ENCODE assay signal across 17 cellular contexts in the genomic region with DNA sequence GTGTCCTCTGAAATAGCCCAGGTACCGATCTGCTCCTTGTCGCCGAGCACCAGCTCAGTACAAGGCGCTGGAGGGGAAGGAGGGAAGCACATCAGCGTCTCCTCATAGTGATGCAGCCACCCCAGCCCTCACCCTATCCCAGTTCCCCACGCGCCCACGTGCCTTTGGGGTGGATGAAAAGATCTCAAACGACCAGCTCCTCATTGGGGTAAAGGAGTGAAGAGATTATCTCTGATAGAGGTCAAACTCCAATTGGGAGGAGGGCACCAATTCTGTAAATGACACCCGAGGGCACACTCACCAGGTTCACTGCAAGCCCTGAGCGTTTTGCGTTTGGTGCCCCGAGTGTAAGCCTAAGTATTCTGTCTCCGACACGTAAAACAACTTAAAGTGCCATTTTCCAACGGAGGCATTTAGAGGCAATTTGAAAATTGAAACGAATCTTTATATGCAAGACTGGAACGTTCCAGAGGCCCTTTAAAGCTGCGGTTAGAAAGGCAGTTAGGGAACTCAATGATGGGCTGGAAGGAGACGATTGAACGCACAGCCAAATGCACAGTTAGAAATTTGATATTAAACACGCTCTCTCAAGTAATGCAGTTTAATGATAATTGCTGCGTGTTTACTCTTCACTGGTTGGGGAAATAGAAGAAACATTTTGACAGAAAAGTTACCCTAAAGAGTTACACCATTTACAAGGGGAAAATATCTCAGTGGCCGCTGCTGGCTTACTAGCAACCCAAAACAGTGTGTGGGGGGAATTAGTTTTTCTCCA. TPM values are rescaled to one million over a fixed set of nuclear protein-coding genes. Genes with fewer than 3 reads are reported as not detected.
DNase-seq lines count a peak whose midpoint lies in the region; ATAC-seq and TF ChIP-seq lines count a peak whose summit lies in the region.
"Had no signal": no experiment of that assay in that cellular context is flagged by ENCODE, and none has a peak within 500 bp of the region (broad histone marks: within the 10 kb centered on the region; RNA-seq: fewer than 3 reads in every experiment).

No MANE protein-coding gene starts in this region.

- POLR2A ChIA-PET in Caco-2 (lab: Charles Lee), result no interaction called here

- no peak for ATAC-seq in GM23338
- no peak for ATAC-seq in HG02798 (IDR thresholded peaks at IDR 0.05; ENCODE audit: poor library complexity, unreplicated experiment)
- ATAC-seq in aorta (ENCODE audit: low FRiP score), result no peak
- ATAC-seq: CD8-positive, alpha-beta T cell; foreskin keratinocyte had no signal

- peaks cover 7% of the 10 kb centered on the region for H3K4me1 Mint-ChIP-seq in Caco-2 (ENCODE audit: low read depth, unreplicated experiment)
- peaks cover 16% of the 10 kb centered on the region for H3K4me1 Mint-ChIP-seq in GM23338
- peaks cover 15% of the 10 kb centered on the region for H3K4me1 Mint-ChIP-seq in endodermal cell

- no peak overlapping the region for H4K91ac ChIP-seq in neuronal stem cell (ENCODE audit: low read depth, low read length, poor library complexity)

- H3K27ac ChIP-seq in GM23338 (ENCODE audit: low read depth) (no peak overlapping the region), endodermal cell (ENCODE audit: low read depth, low read length) (no peak overlapping the region), neuronal stem cell (replicated peaks; ENCODE audit: low read length) (no peak overlapping the region), aorta (ENCODE audit: low read depth in 1 of 2, low read length in 2 of 2) (no peak overlapping the region), right atrium auricular region (no peak overlapping the region)
- H3K27ac ChIP-seq: foreskin keratinocyte, SJCRH30, testis had no signal

- no peak overlapping the region for H2BK15ac ChIP-seq in neuronal stem cell (ENCODE audit: low read length)

- no peak overlapping the region for H2BK12ac ChIP-seq in neuronal stem cell (ENCODE audit: low read length)

- H3K9me3 Mint-ChIP-seq in Caco-2 (ENCODE audit: unreplicated experiment), result no peaks in the 10 kb centered on the region
- H3K9me3 Mint-ChIP-seq in GM23338, result 0 out of 3 replicates have a peak, but pooled peaks cover 3% of the 10 kb centered on the region
- no peaks in the 10 kb centered on the region for H3K9me3 Mint-ChIP-seq in endodermal cell
- H3K9me3 Mint-ChIP-seq: CD8-positive, alpha-beta T cell had no signal

- no peaks in the 10 kb centered on the region for H3K79me2 ChIP-seq in GM23338 (replicated peaks; ENCODE audit: insufficient read depth)

- peaks cover 38% of the 10 kb centered on the region for H4K20me1 ChIP-seq in GM23338 (replicated peaks; ENCODE audit: insufficient read depth)

- peak overlapping the region; percentile 50 for H3K4me3 ChIP-seq in Caco-2 (ENCODE audit: low read depth, low read length)
- H3K4me3 ChIP-seq in GM23338, result peak overlapping the region; percentile 40; the same call in 1 of the 2 replicates
- peak overlapping the region; percentile 54 for H3K4me3 ChIP-seq in endodermal cell (ENCODE audit: low read length)
- no peak overlapping the region for H3K4me3 ChIP-seq in neuronal stem cell (ENCODE audit: low read length in 2 of 2)
- no peak overlapping the region for H3K4me3 ChIP-seq in aorta (ENCODE audit: low read length in 2 of 2)
- no peak overlapping the region for H3K4me3 ChIP-seq in right atrium auricular region
- H3K4me3 ChIP-seq: MG63, mucosa of descending colon, SJCRH30, testis had no signal

- H3K27ac Mint-ChIP-seq in Caco-2 (ENCODE audit: unreplicated experiment), result no peak overlapping the region
- H3K27ac Mint-ChIP-seq in GM23338, result no peak overlapping the region
- no peak overlapping the region for H3K27ac Mint-ChIP-seq in endodermal cell
- H3K27ac Mint-ChIP-seq: CD8-positive, alpha-beta T cell; progenitor cell of endocrine pancreas had no signal

- H2BK5ac ChIP-seq in neuronal stem cell (ENCODE audit: low read length), result no peak overlapping the region

- no peaks in the 10 kb centered on the region for H3F3A ChIP-seq in GM23338 (replicated peaks; ENCODE audit: low read depth)

- H3K4ac ChIP-seq in neuronal stem cell (ENCODE audit: low read length), result no peak overlapping the region

- no peak for TF ChIP-seq CTCF in Caco-2 (IDR thresholded peaks at IDR 0.05; ENCODE audit: insufficient read depth in 1 of 2, low read depth in 1 of 2, low read length in 1 of 2, severe bottlenecking in 1 of 2, unreplicated experiment in 1 of 2)
- TF ChIP-seq CTCF in GM23338 (conservative IDR thresholded peaks at IDR 0.05; ENCODE audit: low read depth in 2 of 2), result no peak
- no peak for TF ChIP-seq CTCF in endodermal cell (conservative IDR thresholded peaks at IDR 0.05)
- no peak for TF ChIP-seq CTCF in right atrium auricular region (IDR thresholded peaks at IDR 0.05)

- no peak overlapping the region for H3K23ac ChIP-seq in neuronal stem cell (ENCODE audit: low read depth, low read length, poor library complexity)

- no peaks in the 10 kb centered on the region for H3K79me1 ChIP-seq in neuronal stem cell (ENCODE audit: low read depth, low read length)

- H3K9me3 ChIP-seq in Caco-2, result no peaks in the 10 kb centered on the region
- H3K9me3 ChIP-seq in endodermal cell (ENCODE audit: control insufficient read depth, low read length), result no peaks in the 10 kb centered on the region
- H3K9me3 ChIP-seq in neuronal stem cell (replicated peaks in 1 of 2; ENCODE audit: control insufficient read depth in 2 of 2, insufficient read depth in 1 of 2, low read depth in 1 of 2, low read length in 2 of 2), result no peaks in the 10 kb centered on the region
- H3K9me3 ChIP-seq in aorta (ENCODE audit: control insufficient read depth, low read length), result no peaks in the 10 kb centered on the region
- no peaks in the 10 kb centered on the region for H3K9me3 ChIP-seq in right atrium auricular region
- H3K9me3 ChIP-seq: MG63, mucosa of descending colon, SJCRH30, testis had no signal

- CTCF ChIA-PET in Caco-2 (lab: Charles Lee), result interaction anchor here (1.0 to 2.4 kb wide), 2 partner anchors 34 to 37 kb away, joined by 3 to 11 read pairs; no protein-coding TSS in a partner anchor

- H3K36me3 Mint-ChIP-seq in Caco-2 (ENCODE audit: insufficient read depth, unreplicated experiment) (no peaks in the 10 kb centered on the region), GM23338 (ENCODE audit: low read depth) (no peaks in the 10 kb centered on the region; the same call in 2 of the 3 replicates), endodermal cell (ENCODE audit: low read depth) (no peaks in the 10 kb centered on the region)
- H3K36me3 Mint-ChIP-seq: CD8-positive, alpha-beta T cell had no signal

- DNase-seq in Caco-2, result no peak
- no peak for DNase-seq in GM23338 (ENCODE audit: low spot score)
- peak; percentile 50 for DNase-seq in endodermal cell
- no peak for DNase-seq in neuronal stem cell (ENCODE audit: low spot score)
- DNase-seq in aorta, result no peak
- DNase-seq in right atrium auricular region (ENCODE audit: low spot score), result no peak
- DNase-seq: CD8-positive, alpha-beta T cell; effector CD8-positive, alpha-beta T cell; foreskin keratinocyte; MG63; mucosa of descending colon; SJCRH30; testis had no signal

- H3K4me1 ChIP-seq in Caco-2 (peaks cover 22% of the 10 kb centered on the region), GM23338 (ENCODE audit: insufficient read depth) (peaks cover 16% of the 10 kb centered on the region), endodermal cell (ENCODE audit: control insufficient read depth, insufficient read depth, low read length) (peaks cover 7% of the 10 kb centered on the region), neuronal stem cell (ENCODE audit: control insufficient read depth in 2 of 2, insufficient read depth in 1 of 2, low read depth in 1 of 2, low read length in 2 of 2) (peaks cover 0 to 13% of the 10 kb centered on the region in 2 donors), aorta (ENCODE audit: control insufficient read depth in 1 of 2, insufficient read depth in 2 of 2, low read length in 2 of 2) (no peaks in the 10 kb centered on the region), right atrium auricular region (peaks cover 0 to 34% of the 10 kb centered on the region in 2 donors)
- H3K4me1 ChIP-seq: foreskin keratinocyte, SJCRH30 had no signal

- H2AFZ ChIP-seq in GM23338 (no peak overlapping the region), neuronal stem cell (ENCODE audit: low read length) (peak overlapping the region; percentile 86)

- H3K9me2 ChIP-seq in GM23338 (ENCODE audit: insufficient read depth), result no peaks in the 10 kb centered on the region

- H3K27me3 Mint-ChIP-seq in Caco-2 (ENCODE audit: insufficient read depth, unreplicated experiment) (no peaks in the 10 kb centered on the region), GM23338 (ENCODE audit: insufficient read depth, low read depth, poor library complexity) (peaks cover 100% of the 10 kb centered on the region), endodermal cell (ENCODE audit: insufficient read depth) (peaks cover 100% of the 10 kb centered on the region)

- intact Hi-C loops in Caco-2 (cut with micrococcal nuclease; ENCODE audit: unreplicated experiment), result loop anchor here (2.0 kb wide), 1 partner anchor 15 kb away; no protein-coding TSS in a partner anchor
- intact Hi-C loops in aorta (cut with DNase I), result loop anchor here in 1 of 2 donors (10.0 kb wide), 2 partner anchors 571 to 711 kb away; no protein-coding TSS in a partner anchor

- peak overlapping the region; percentile 62; the same call in 1 of the 2 replicates for H3K4me2 ChIP-seq in GM23338
- H3K4me2 ChIP-seq in neuronal stem cell (ENCODE audit: insufficient read depth, low read length, poor library complexity, severe bottlenecking), result no peak overlapping the region

- H2AK5ac ChIP-seq in neuronal stem cell (ENCODE audit: low read depth, low read length), result no peak overlapping the region

- no TSS peak for BruUV-seq in Caco-2 (replicated peaks; lab: Mats Ljungman, UMichigan)

- H3K36me3 ChIP-seq in Caco-2 (ENCODE audit: control insufficient read depth, insufficient read depth, low read length), result no peaks in the 10 kb centered on the region; the same call in 1 of the 2 replicates
- H3K36me3 ChIP-seq in GM23338 (ENCODE audit: insufficient read depth), result no peaks in the 10 kb centered on the region
- no peaks in the 10 kb centered on the region for H3K36me3 ChIP-seq in endodermal cell (ENCODE audit: control insufficient read depth, insufficient read depth, low read length)
- H3K36me3 ChIP-seq in neuronal stem cell (replicated peaks in 1 of 2; ENCODE audit: control insufficient read depth in 2 of 2, insufficient read depth in 2 of 2, low read length in 2 of 2), result no peaks in the 10 kb centered on the region
- no peaks in the 10 kb centered on the region for H3K36me3 ChIP-seq in aorta (ENCODE audit: control insufficient read depth in 1 of 2, insufficient read depth in 2 of 2, low read length in 1 of 2)
- H3K36me3 ChIP-seq in right atrium auricular region, result no peaks in the 10 kb centered on the region
- H3K36me3 ChIP-seq: MG63, SJCRH30 had no signal

- WGBS in endodermal cell (ENCODE audit: insufficient coverage in 1 of 2, insufficient read length in 1 of 2), 2 experiments, result 5 to 11% methylated on average over 13 to 24 of the region's 24 CpGs
- no CpG with 5 or more reads among the region's 24 CpGs for WGBS in neuronal stem cell (ENCODE audit: extremely low coverage in 2 of 2, insufficient read length in 2 of 2, insufficient replicate concordance in 1 of 2), 2 donors
- 8 to 11% methylated on average over 24 of the region's 24 CpGs for WGBS in aorta, 2 donors

- H4K8ac ChIP-seq in neuronal stem cell (ENCODE audit: low read depth, low read length), result no peak overlapping the region

- no peak overlapping the region for H3K18ac ChIP-seq in neuronal stem cell (ENCODE audit: low read length)

- H3K14ac ChIP-seq in neuronal stem cell (ENCODE audit: low read length), result no peak overlapping the region

- peak overlapping the region; percentile 72 for H3K4me3 Mint-ChIP-seq in Caco-2 (ENCODE audit: unreplicated experiment)
- H3K4me3 Mint-ChIP-seq in GM23338, result peak overlapping the region; percentile 45; the same call in 2 of the 3 replicates
- H3K4me3 Mint-ChIP-seq in endodermal cell, result peak overlapping the region; percentile 30
- H3K4me3 Mint-ChIP-seq: CD8-positive, alpha-beta T cell had no signal

- no peak overlapping the region for H2BK120ac ChIP-seq in neuronal stem cell (ENCODE audit: low read depth, low read length)

- H3K9ac ChIP-seq in endodermal cell (ENCODE audit: extremely low read depth, low read length, poor library complexity, severe bottlenecking) (no peak overlapping the region), neuronal stem cell (ENCODE audit: low read depth, low read length, poor library complexity) (no peak overlapping the region)

- H3K27me3 ChIP-seq in Caco-2 (replicated peaks; ENCODE audit: control insufficient read depth, insufficient read depth, low read length) (no peaks in the 10 kb centered on the region), GM23338 (ENCODE audit: insufficient read depth) (peaks cover 100% of the 10 kb centered on the region), endodermal cell (ENCODE audit: control insufficient read depth, insufficient read depth, low read length, poor library complexity, severe bottlenecking) (peaks cover 99% of the 10 kb centered on the region), neuronal stem cell (ENCODE audit: control insufficient read depth in 3 of 3, insufficient read depth in 3 of 3, low read depth in 1 of 3, low read length in 3 of 3) (peaks cover 34 to 96% (median 83%) of the 10 kb centered on the region in 3 experiments), aorta (ENCODE audit: control insufficient read depth in 1 of 2, insufficient read depth in 2 of 2, low read length in 1 of 2) (no peaks in the 10 kb centered on the region), right atrium auricular region (peaks cover 30 to 53% of the 10 kb centered on the region in 2 donors)
- H3K27me3 ChIP-seq: testis had no signal

RNA-seq across cellular contexts. Expression of a gene that starts 8.9 kb away (rescaled TPM):
- total RNA-seq in Caco-2 (2022), result 4.7 and 4.9 TPM in 2 replicates
- not detected in 2 replicates for total RNA-seq in GM23338 (2014; rRNA removed; shearing (Covaris generic))
- polyA plus RNA-seq in GM23338 (2016; fragmentation: Nextera tagmentation; extraction: Ambion mirVana), result not detected in 2 replicates
- total RNA-seq in endodermal cell, result under 1 TPM in 1 of 2 donors, not detected in 1; 0.18 TPM
- polyA plus RNA-seq in endodermal cell (2013, experiment 1 of 2), result 3.8 TPM
- polyA plus RNA-seq in endodermal cell (2013, experiment 2 of 2), result 4.6 TPM
- 14.9 TPM for polyA plus RNA-seq in neuronal stem cell (2013, experiment 1 of 2)
- polyA plus RNA-seq in neuronal stem cell (2013, experiment 2 of 2), result 14.7 TPM
- 1 to 10 TPM; 1.5 to 1.6 TPM for total RNA-seq in aorta
- polyA plus RNA-seq in aorta, result not detected
- under 1 TPM; 0.47 to 0.67 TPM for total RNA-seq in right atrium auricular region
- total RNA-seq: bronchial epithelial cell; CD8-positive, alpha-beta T cell; HT-29; mucosa of descending colon; progenitor cell of endocrine pancreas had no signal

Comparison
In these comparisons a context has a peak if more than half of its experiments do, and no peak if none do; other contexts are left out.
1. H3K4me3 ChIP-seq: peak in Caco-2 (single experiment), GM23338 (single experiment) and endodermal cell (single experiment); none in neuronal stem cell (0 of 2), aorta (0 of 2) and right atrium auricular region (0 of 2).
2. Peak in every context shown above with its lines, with median percentiles within 50 percentile points of each other: H3K4me3 Mint-ChIP-seq.